In genomic region chr3:171915275-171915674, GRCh38 we compare ENCODE assay signal across 1 cellular context.
TF ChIP-seq lines count a peak whose summit lies in the region.

No MANE protein-coding gene starts in this region.

TF ChIP-seq in WTC11, 78 proteins besides CTCF, POLR2A, EP300 and RAD21 (continued from another document):
- no peak for TF ChIP-seq ZNF219 (CRISPR knock-in tag; IDR thresholded peaks at IDR 0.05; ENCODE audit: borderline replicate concordance)
- no peak for TF ChIP-seq ZNF138 (CRISPR knock-in tag; conservative IDR thresholded peaks at IDR 0.05)
- TF ChIP-seq SMAD4 (CRISPR knock-in tag; IDR thresholded peaks at IDR 0.05): no peak
- no peak for TF ChIP-seq SP1 (CRISPR knock-in tag; conservative IDR thresholded peaks at IDR 0.05)
- no peak for TF ChIP-seq ZNF671 (CRISPR knock-in tag; IDR thresholded peaks at IDR 0.05)
- TF ChIP-seq PRRX2 (CRISPR knock-in tag; IDR thresholded peaks at IDR 0.05): no peak
